Comparison of ENCODE assay signal across 36 cellular contexts in the genomic region with DNA sequence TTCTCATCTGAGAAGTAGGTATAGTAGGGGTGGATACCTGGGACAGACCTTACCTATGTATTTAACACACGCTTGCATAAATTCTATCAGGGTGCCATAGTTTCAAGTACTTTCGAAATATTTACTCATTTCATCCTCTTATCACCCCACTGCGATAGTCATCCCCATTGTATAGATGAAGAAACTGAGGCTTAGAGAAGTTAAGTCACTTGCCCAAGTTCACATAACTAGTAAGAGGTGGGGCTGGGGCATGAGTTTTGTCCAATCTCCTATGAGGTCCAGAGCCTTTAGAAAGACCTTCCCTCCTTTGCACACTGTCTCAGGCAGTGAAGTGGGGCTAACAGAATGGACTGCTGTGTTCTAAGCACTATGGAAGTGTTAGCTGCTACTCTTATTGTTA. TPM values are rescaled to one million over a fixed set of nuclear protein-coding genes. Genes with fewer than 3 reads are reported as not detected.
"Had no signal": no experiment of that assay in that cellular context is flagged by ENCODE, and none has a peak within 500 bp of the region (broad histone marks: within the 10 kb centered on the region; RNA-seq: fewer than 3 reads in every experiment).

No MANE protein-coding gene starts in this region.

- H3K27ac ChIP-seq: adrenal gland, body of pancreas, breast epithelium, SJCRH30, SK-N-MC, WERI-Rb-1 had no signal

- H3K36me3 ChIP-seq: adrenal gland, breast epithelium, SJCRH30 had no signal

- H3K9me3 Mint-ChIP-seq: activated CD4-positive, alpha-beta T cell treated with anti-CD3 and anti-CD28 coated beads, Interleukin-2, amount 10 ng/mL, durations not matched to agents 24 days and 14 days; activated CD8-positive, alpha-beta T cell treated with anti-CD3 and anti-CD28 coated beads for 36 hours; activated naive CD4-positive, alpha-beta T cell treated with anti-CD3 and anti-CD28 coated beads, Interleukin-2, amount 50 U/mL, for 72 hours; activated T-cell treated with anti-CD3 and anti-CD28 coated beads, Interleukin-2, amount 50 U/mL, for 72 hours; activated T-helper 17 cell treated with anti-CD3 and anti-CD28 coated beads, Interleukin-2, amount 50 U/mL, for 72 hours had no signal

- H3K4me3 ChIP-seq: adrenal gland, body of pancreas, SJCRH30, SK-N-MC had no signal

- H3K27me3 ChIP-seq: body of pancreas had no signal

- H3K9me3 ChIP-seq: adrenal gland, body of pancreas, breast epithelium had no signal

- DNase-seq: activated CD4-positive, alpha-beta T cell treated with anti-CD3 and anti-CD28 coated beads for 1 hour; activated CD4-positive, alpha-beta T cell treated with anti-CD3 and anti-CD28 coated beads, Interleukin-2, amount 10 ng/mL, durations not matched to agents 24 days and 14 days; activated CD4-positive, alpha-beta T cell treated with anti-CD3 and anti-CD28 coated beads, Interleukin-2, amount 50 U/mL, for 4 hours; activated CD4-positive, CD25-positive, alpha-beta regulatory T cell; activated CD8-positive, alpha-beta T cell treated with anti-CD3 and anti-CD28 coated beads for 36 hours; activated effector memory CD4-positive, alpha-beta T cell treated with anti-CD3 and anti-CD28 coated beads, Interleukin-2, amount 50 U/mL, for 16 hours; activated naive CD4-positive, alpha-beta T cell; activated T-cell treated with anti-CD3 and anti-CD28 coated beads, Interleukin-2, amount 50 U/mL, for 1 hour; activated T-cell treated with anti-CD3 and anti-CD28 coated beads, Interleukin-2, amount 50 U/mL, for 72 hours; adrenal gland; body of pancreas; Kasumi-1; KG1; MM.1S; MV-4-11; NCI-H1092; NCI-H1436 treated with DMSO at 0.1 percent for 48 hours; NCI-H1694 treated with DMSO at 0.1 percent for 48 hours; NCI-H2029; NCI-H345; NCI-H524 treated with DMSO at 0.1 percent for 48 hours; SHP77; SJCRH30; T1000; WERI-Rb-1 had no signal

- H3K27ac Mint-ChIP-seq: activated CD4-positive, alpha-beta T cell treated with anti-CD3 and anti-CD28 coated beads, Interleukin-2, amount 10 ng/mL, durations not matched to agents 24 days and 14 days; activated CD8-positive, alpha-beta T cell treated with anti-CD3 and anti-CD28 coated beads for 36 hours; activated naive CD4-positive, alpha-beta T cell treated with anti-CD3 and anti-CD28 coated beads, Interleukin-2, amount 50 U/mL, for 72 hours; activated T-cell treated with anti-CD3 and anti-CD28 coated beads, Interleukin-2, amount 50 U/mL, for 72 hours; activated T-helper 17 cell treated with anti-CD3 and anti-CD28 coated beads, Interleukin-2, amount 50 U/mL, for 72 hours had no signal

- H3K4me1 ChIP-seq: adrenal gland, body of pancreas, breast epithelium had no signal

- H3K36me3 Mint-ChIP-seq: activated naive CD4-positive, alpha-beta T cell treated with anti-CD3 and anti-CD28 coated beads, Interleukin-2, amount 50 U/mL, for 72 hours had no signal

- FAIRE-seq: astrocyte had no signal

- H3K4me1 Mint-ChIP-seq: activated CD4-positive, alpha-beta T cell treated with anti-CD3 and anti-CD28 coated beads, Interleukin-2, amount 10 ng/mL, durations not matched to agents 24 days and 14 days; activated T-helper 17 cell treated with anti-CD3 and anti-CD28 coated beads, Interleukin-2, amount 50 U/mL, for 72 hours had no signal

- H3K4me3 Mint-ChIP-seq: activated CD4-positive, alpha-beta T cell treated with anti-CD3 and anti-CD28 coated beads, Interleukin-2, amount 10 ng/mL, durations not matched to agents 24 days and 14 days; activated CD8-positive, alpha-beta T cell treated with anti-CD3 and anti-CD28 coated beads for 36 hours; activated T-cell treated with anti-CD3 and anti-CD28 coated beads, Interleukin-2, amount 50 U/mL, for 72 hours; activated T-helper 17 cell treated with anti-CD3 and anti-CD28 coated beads, Interleukin-2, amount 50 U/mL, for 72 hours had no signal

RNA-seq across cellular contexts. Expression of a gene that starts 6.2 kb away (rescaled TPM):
- total RNA-seq: activated CD4-positive, alpha-beta T cell treated with anti-CD3 and anti-CD28 coated beads, Interleukin-2, amount 10 ng/mL, durations not matched to agents 24 days and 14 days; activated CD8-positive, alpha-beta memory T cell treated with anti-CD3 and anti-CD28 coated beads for 36 hours; activated CD8-positive, alpha-beta T cell treated with anti-CD3 and anti-CD28 coated beads for 36 hours; activated naive CD4-positive, alpha-beta T cell treated with anti-CD3 and anti-CD28 coated beads, Interleukin-2, amount 50 U/mL, for 72 hours; activated T-cell treated with anti-CD3 and anti-CD28 coated beads, Interleukin-2, amount 50 U/mL, for 72 hours; activated T-helper 17 cell treated with anti-CD3 and anti-CD28 coated beads, Interleukin-2, amount 50 U/mL, for 72 hours; adrenal gland; astrocyte; body of pancreas; breast epithelium; cardiac septum; NCI-H460; RPMI7951; SJCRH30; T-helper 1 cell treated with Interleukin-12 subunit alpha and Interleukin-12 subunit beta and Interleukin-4 antibody, amounts not matched to agents 30 ng/mL and 1 ng/mL, for 36 hours; T-helper 2 cell treated with Interferon-gamma antibody and Interleukin-4, amounts not matched to agents 100 ng/mL and 5 ng/mL, for 36 hours had no signal
